Comparison of ENCODE assay signal across 4 cellular contexts in genomic region chr1:42722403-42722802, GRCh38. TPM values are rescaled to one million over a fixed set of nuclear protein-coding genes. Genes with fewer than 3 reads are reported as not detected.
"Had no signal": no experiment of that assay in that cellular context is flagged by ENCODE, and none has a peak within 500 bp of the region (broad histone marks: within the 10 kb centered on the region; RNA-seq: fewer than 3 reads in every experiment).

No MANE protein-coding gene starts in this region.

RNA-seq across cellular contexts. Expression of gene CLDN19, which starts 17.6 kb away (rescaled TPM):
- total RNA-seq: HT-29, HT1080, IMR-90, K562 had no signal
